26 cellular contexts compared by ENCODE assay signal in genomic region chr12:3559601-3560294, GRCh38.
A peak's percentile ranks its signal among the peaks of the same experiment; 100 is the strongest.
DNase-seq lines count a peak whose midpoint lies in the region; ATAC-seq and TF ChIP-seq lines count a peak whose summit lies in the region.
"Had no signal": no experiment of that assay in that cellular context is flagged by ENCODE, and none has a peak within 500 bp of the region (broad histone marks: within the 10 kb centered on the region; RNA-seq: fewer than 3 reads in every experiment).

No MANE protein-coding gene starts in this region.

- H3K27ac Mint-ChIP-seq in natural killer cell treated with Interleukin-12 subunit alpha and Interleukin-12 subunit beta and Interleukin-15 and Interleukin-18, amount 100 ng/mL, for 72 hours = no peak overlapping the region
- H3K27ac Mint-ChIP-seq: activated CD4-positive, alpha-beta T cell treated with anti-CD3 and anti-CD28 coated beads, Interleukin-2, amount 10 ng/mL, durations not matched to agents 24 days and 14 days had no signal

- POLR2A ChIA-PET in OCI-LY7 (lab: Charles Lee) = no interaction called here

- TF ChIP-seq CTCF in OCI-LY7 (conservative IDR thresholded peaks at IDR 0.05; ENCODE audit: low read length) = no peak

- no peak overlapping the region for H3K4me3 ChIP-seq in OCI-LY7 (ENCODE audit: low read depth, low read length, poor library complexity, severe bottlenecking)
- H3K4me3 ChIP-seq: left ventricle myocardium inferior, psoas muscle, testis had no signal

- no peaks in the 10 kb centered on the region for H3K79me2 ChIP-seq in OCI-LY7 (ENCODE audit: insufficient read depth, low read depth, low read length)

- peak overlapping the region; percentile 26; the same call in 1 of the 2 replicates for H3K4me2 ChIP-seq in OCI-LY7 (ENCODE audit: low read length)

- H3K4me1 ChIP-seq in OCI-LY7 (ENCODE audit: insufficient read depth, low read length, poor library complexity, severe bottlenecking) = peaks cover 11% of the 10 kb centered on the region
- H3K4me1 ChIP-seq: left ventricle myocardium inferior, psoas muscle, testis had no signal

- CTCF ChIA-PET in OCI-LY7 (lab: Charles Lee; ENCODE audit: unreplicated experiment) = interaction anchor here (0.6 kb wide), 1 partner anchor 674 kb away, joined by 3 read pairs; no protein-coding TSS in a partner anchor

- peak; percentile 62 for DNase-seq in DMS153 (lab: John Stamatoyannopoulos, UW)
- peak; percentile 66 for DNase-seq in NCI-H1092 treated with DMSO at 0.1 percent for 48 hours (lab: John Stamatoyannopoulos, UW)
- DNase-seq in NCI-H2107 (lab: John Stamatoyannopoulos, UW) = peak; percentile 43
- DNase-seq in OCI-LY7 (ENCODE audit: low spot score) = no peak
- no peak for DNase-seq in natural killer cell treated with Interleukin-12 subunit alpha and Interleukin-12 subunit beta and Interleukin-15 and Interleukin-18, amount 100 ng/mL, for 72 hours (ENCODE audit: low spot score)
- no peak for DNase-seq in NCI-H446 treated with DMSO at 0.1 percent for 48 hours (lab: John Stamatoyannopoulos, UW)
- DNase-seq: activated CD4-positive, alpha-beta T cell treated with anti-CD3 and anti-CD28 coated beads, Interleukin-2, amount 10 ng/mL, durations not matched to agents 24 days and 14 days; activated naive CD4-positive, alpha-beta T cell; activated T-cell treated with anti-CD3 and anti-CD28 coated beads, Interleukin-2, amount 50 U/mL, for 1 hour; Calu3; effector CD4-positive, alpha-beta T cell; glutamatergic neuron; IMR-90; left ventricle myocardium inferior; mesendoderm; NCI-H1048; NCI-H446; psoas muscle; SIG-M5; stimulated activated naive CD8-positive, alpha-beta T cell treated with anti-CD3 and anti-CD28 coated beads, Interleukin-15, Interleukin-2, amounts not matched to agents 100 U/mL and 50 U/mL, for 24 hours; T1000; testis; WERI-Rb-1 had no signal

- BruUV-seq in OCI-LY7 (replicated peaks; lab: Mats Ljungman, UMichigan) = no TSS peak

- no peak overlapping the region for H3K4me3 Mint-ChIP-seq in natural killer cell treated with Interleukin-12 subunit alpha and Interleukin-12 subunit beta and Interleukin-15 and Interleukin-18, amount 100 ng/mL, for 72 hours
- H3K4me3 Mint-ChIP-seq: activated CD4-positive, alpha-beta T cell treated with anti-CD3 and anti-CD28 coated beads, Interleukin-2, amount 10 ng/mL, durations not matched to agents 24 days and 14 days had no signal

- H3K36me3 Mint-ChIP-seq in natural killer cell treated with Interleukin-12 subunit alpha and Interleukin-12 subunit beta and Interleukin-15 and Interleukin-18, amount 100 ng/mL, for 72 hours = no peaks in the 10 kb centered on the region

- peaks cover 33 to 37% of the 10 kb centered on the region in 2 donors for H3K27me3 Mint-ChIP-seq in natural killer cell treated with Interleukin-12 subunit alpha and Interleukin-12 subunit beta and Interleukin-15 and Interleukin-18, amount 100 ng/mL, for 72 hours

- no peaks in the 10 kb centered on the region for H3K36me3 ChIP-seq in OCI-LY7 (ENCODE audit: insufficient read depth, low read length)
- H3K36me3 ChIP-seq: left ventricle myocardium inferior, WERI-Rb-1 had no signal

- H3K4me1 Mint-ChIP-seq in natural killer cell treated with Interleukin-12 subunit alpha and Interleukin-12 subunit beta and Interleukin-15 and Interleukin-18, amount 100 ng/mL, for 72 hours (ENCODE audit: low read depth in 2 of 2) = no peaks in the 10 kb centered on the region
- H3K4me1 Mint-ChIP-seq: activated CD4-positive, alpha-beta T cell treated with anti-CD3 and anti-CD28 coated beads, Interleukin-2, amount 10 ng/mL, durations not matched to agents 24 days and 14 days had no signal

- H3K9me3 ChIP-seq in OCI-LY7 (ENCODE audit: low read length) = no peaks in the 10 kb centered on the region
- H3K9me3 ChIP-seq: psoas muscle, testis had no signal

- H3K27ac ChIP-seq in OCI-LY7 (ENCODE audit: low read depth, low read length, poor library complexity, severe bottlenecking) = no peak overlapping the region
- H3K27ac ChIP-seq: left ventricle myocardium inferior, psoas muscle, testis, WERI-Rb-1 had no signal

- no peaks in the 10 kb centered on the region for H4K20me1 ChIP-seq in OCI-LY7 (ENCODE audit: insufficient read depth, low read length)

- no peaks in the 10 kb centered on the region for H3K9me2 ChIP-seq in OCI-LY7 (ENCODE audit: insufficient read depth, low read length)

- ATAC-seq in GM18870 (IDR thresholded peaks at IDR 0.05; ENCODE audit: unreplicated experiment) (no peak), GM19395 (IDR thresholded peaks at IDR 0.05; ENCODE audit: unreplicated experiment) (no peak)
- ATAC-seq in natural killer cell treated with Interleukin-12 subunit alpha and Interleukin-12 subunit beta and Interleukin-15 and Interleukin-18, amount 100 ng/mL, for 72 hours = no peak
- ATAC-seq: Panc1; psoas muscle; stimulated activated naive CD8-positive, alpha-beta T cell treated with anti-CD3 and anti-CD28 coated beads, Interleukin-15, Interleukin-2, amounts not matched to agents 100 U/mL and 50 U/mL, for 24 hours had no signal

- H2AFZ ChIP-seq in OCI-LY7 (ENCODE audit: low read length) = peak overlapping the region; percentile 34; the same call in 1 of the 2 replicates

- no peaks in the 10 kb centered on the region for H3K9me3 Mint-ChIP-seq in natural killer cell treated with Interleukin-12 subunit alpha and Interleukin-12 subunit beta and Interleukin-15 and Interleukin-18, amount 100 ng/mL, for 72 hours
- H3K9me3 Mint-ChIP-seq: activated CD4-positive, alpha-beta T cell treated with anti-CD3 and anti-CD28 coated beads, Interleukin-2, amount 10 ng/mL, durations not matched to agents 24 days and 14 days had no signal

- intact Hi-C loops in OCI-LY7 (cut with micrococcal nuclease; ENCODE audit: unreplicated experiment) = no loop called here

Comparison
In these comparisons a context has a peak if more than half of its experiments do, and no peak if none do; other contexts are left out.
1. DNase-seq: peak in DMS153 (single experiment), NCI-H1092 treated with DMSO at 0.1 percent for 48 hours (single experiment) and NCI-H2107 (single experiment); none in OCI-LY7 (single experiment), natural killer cell treated with Interleukin-12 subunit alpha and Interleukin-12 subunit beta and Interleukin-15 and Interleukin-18, amount 100 ng/mL, for 72 hours (single experiment) and NCI-H446 treated with DMSO at 0.1 percent for 48 hours (single experiment).